Comparison of ENCODE assay signal across 8 cellular contexts in genomic region chr3:197654082-197654996, GRCh38.
A peak's percentile ranks its signal among the peaks of the same experiment; 100 is the strongest.
DNase-seq lines count a peak whose midpoint lies in the region; ATAC-seq and TF ChIP-seq lines count a peak whose summit lies in the region.
"Not testable (repeated sequence)": the region's sequence is repeated elsewhere in the genome, so short reads cannot be mapped to it uniquely, and the experiment has no call there.

No MANE protein-coding gene starts in this region.

- H3K4me3 ChIP-seq in AG04450 (ENCODE audit: low read depth, low read length) (peak overlapping the region; percentile 43), coronary artery (peak overlapping the region; percentile 57), left lung (peak overlapping the region in 1 of 2 donors; percentile 42), spleen (peak overlapping the region in 5 of 8 donors; percentile 30 to 64 (median 38))
- H3K4me3 ChIP-seq in Jurkat, Clone E6-1 (ENCODE audit: low read length) = peak overlapping the region; percentile 46

- H3K27me3 ChIP-seq in AG04450 (ENCODE audit: control insufficient read depth, insufficient read depth, low read length); left lung; spleen (replicated peaks in 1 of 7): not testable (repeated sequence)

- not testable (repeated sequence) for H3K4me1 ChIP-seq in left lung, spleen

- ATAC-seq in GM19324 (IDR thresholded peaks at IDR 0.05; ENCODE audit: low FRiP score, unreplicated experiment) (peak; percentile 92), HG02840 (IDR thresholded peaks at IDR 0.05; ENCODE audit: low FRiP score, unreplicated experiment) (peak; percentile 85), left lung (peak; percentile 99)

- H3K27ac Mint-ChIP-seq in activated CD4-positive, alpha-beta memory T cell treated with anti-CD3 and anti-CD28 coated beads, Interleukin-2, amount 10 ng/mL, durations not matched to agents 7 days and 5 days = not testable (repeated sequence)

- H3K4me1 Mint-ChIP-seq in activated CD4-positive, alpha-beta memory T cell treated with anti-CD3 and anti-CD28 coated beads, Interleukin-2, amount 10 ng/mL, durations not matched to agents 7 days and 5 days = peaks cover 22% of the 10 kb centered on the region

- not testable (repeated sequence) for TF ChIP-seq CTCF in AG04450 (IDR thresholded peaks at IDR 0.05; ENCODE audit: low read depth, low read length); coronary artery (IDR thresholded peaks at IDR 0.05); left lung (IDR thresholded peaks at IDR 0.05); spleen (IDR thresholded peaks at IDR 0.05 in 8 of 11, conservative IDR thresholded peaks at IDR 0.05 in 3 of 11)

- H3K27ac ChIP-seq in AG04450 (ENCODE audit: low read depth, low read length) = not testable (repeated sequence)
- H3K27ac ChIP-seq in coronary artery = peak overlapping the region in 1 of 2 donors; percentile 57
- peak overlapping the region; percentile 57 to 59 for H3K27ac ChIP-seq in left lung
- H3K27ac ChIP-seq in spleen = peak overlapping the region in 4 of 8 donors; percentile 32 to 67 (median 57)

- H3K27me3 Mint-ChIP-seq in activated CD4-positive, alpha-beta memory T cell treated with anti-CD3 and anti-CD28 coated beads, Interleukin-2, amount 10 ng/mL, durations not matched to agents 7 days and 5 days = not testable (repeated sequence)

- not testable (repeated sequence) for DNase-seq in AG04450 (ENCODE audit: low read depth, low spot score); Jurkat, Clone E6-1 (ENCODE audit: low read depth, low spot score); coronary artery (ENCODE audit: low spot score)
- DNase-seq in activated CD4-positive, alpha-beta memory T cell treated with anti-CD3 and anti-CD28 coated beads, Interleukin-2, amount 10 ng/mL, durations not matched to agents 7 days and 5 days = peak; percentile 28
- DNase-seq in left lung = peak; percentile 54 to 88
- peak; percentile 87 for DNase-seq in spleen

- not testable (repeated sequence) for H3K9me3 Mint-ChIP-seq in activated CD4-positive, alpha-beta memory T cell treated with anti-CD3 and anti-CD28 coated beads, Interleukin-2, amount 10 ng/mL, durations not matched to agents 7 days and 5 days

- WGBS in spleen, 5 donors = 4 to 8% (median 6%) methylated on average over 12 to 21 of the region's 101 CpGs; no CpG with 5 or more reads in 1 of the 5 donors

- intact Hi-C loops in left lung (cut with DNase I); spleen (cut with DNase I; ENCODE audit: low total_unique reads): not testable (repeated sequence)

- H3K36me3 ChIP-seq in left lung, spleen: not testable (repeated sequence)

- POLR2A ChIA-PET in AG04450 (lab: Yijun Ruan, JAX); activated CD4-positive, alpha-beta memory T cell treated with anti-CD3 and anti-CD28 coated beads, Interleukin-2, amount 10 ng/mL, durations not matched to agents 7 days and 5 days (lab: Charles Lee): not testable (repeated sequence)

- CTCF ChIA-PET in AG04450 (lab: Charles Lee); activated CD4-positive, alpha-beta memory T cell treated with anti-CD3 and anti-CD28 coated beads, Interleukin-2, amount 10 ng/mL, durations not matched to agents 7 days and 5 days (lab: Charles Lee): not testable (repeated sequence)

- H3K4me3 Mint-ChIP-seq in activated CD4-positive, alpha-beta memory T cell treated with anti-CD3 and anti-CD28 coated beads, Interleukin-2, amount 10 ng/mL, durations not matched to agents 7 days and 5 days = peak overlapping the region; percentile 41

- TF ChIP-seq POLR2A in spleen (IDR thresholded peaks at IDR 0.05) = not testable (repeated sequence)

- not testable (repeated sequence) for H3K9me3 ChIP-seq in AG04450 (ENCODE audit: control insufficient read depth, insufficient read depth, low read length); left lung; spleen

- H3K36me3 Mint-ChIP-seq in activated CD4-positive, alpha-beta memory T cell treated with anti-CD3 and anti-CD28 coated beads, Interleukin-2, amount 10 ng/mL, durations not matched to agents 7 days and 5 days (ENCODE audit: low read depth) = not testable (repeated sequence)
